Comparison of ENCODE assay signal across 9 cellular contexts in the genomic region with DNA sequence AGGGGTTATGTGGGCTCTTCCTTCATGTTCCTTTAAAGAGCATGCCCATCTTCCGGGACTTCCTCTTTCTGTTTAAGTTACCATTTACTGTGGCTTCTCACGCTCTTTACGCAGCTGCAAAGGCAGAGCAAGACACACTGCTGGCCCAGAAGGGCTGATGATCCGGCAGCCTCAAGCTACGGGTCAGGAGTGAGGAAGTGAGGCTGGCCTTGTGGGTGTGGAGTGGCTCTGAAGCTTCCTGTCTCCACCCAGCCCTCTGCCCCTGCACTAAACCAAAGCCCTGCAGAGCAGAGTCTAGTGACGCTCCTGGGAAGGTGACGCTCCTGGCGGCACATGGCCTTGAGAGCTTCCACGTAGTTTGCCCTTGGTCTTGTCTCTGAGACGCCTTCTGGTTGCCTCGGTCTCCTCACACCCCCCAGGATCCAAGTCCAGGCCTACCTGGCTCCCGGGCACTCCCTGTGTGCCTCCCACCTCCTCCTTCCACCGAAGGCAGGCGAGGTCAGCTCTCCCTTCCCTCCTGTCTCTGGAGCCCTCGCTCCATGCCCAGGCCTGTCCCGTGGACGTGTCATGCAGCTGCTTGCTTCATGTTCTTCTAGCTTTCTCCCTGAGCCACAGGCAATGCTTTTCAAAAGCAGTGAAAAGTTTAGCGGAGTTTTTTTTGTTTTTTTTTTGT. TPM values are rescaled to one million over a fixed set of nuclear protein-coding genes. Genes with fewer than 3 reads are reported as not detected.
A peak's percentile ranks its signal among the peaks of the same experiment; 100 is the strongest.
DNase-seq lines count a peak whose midpoint lies in the region; ATAC-seq and TF ChIP-seq lines count a peak whose summit lies in the region.
"Had no signal": no experiment of that assay in that cellular context is flagged by ENCODE, and none has a peak within 500 bp of the region (broad histone marks: within the 10 kb centered on the region; RNA-seq: fewer than 3 reads in every experiment).

No MANE protein-coding gene starts in this region.

- H3K36me3 Mint-ChIP-seq in CD14-positive monocyte, result peaks cover 0 to 3% of the 10 kb centered on the region in 2 donors

- H3K27me3 ChIP-seq in left ventricle myocardium inferior (ENCODE audit: low read depth), result no peaks in the 10 kb centered on the region

- peaks cover 19% of the 10 kb centered on the region for H3K4me1 ChIP-seq in left ventricle myocardium inferior

- H3K9me3 ChIP-seq in left ventricle myocardium inferior (replicated peaks), result no peaks in the 10 kb centered on the region

- peaks cover 35% of the 10 kb centered on the region for H3K4me1 Mint-ChIP-seq in CD14-positive monocyte

- peak; percentile 95 for ATAC-seq in GM21423 (IDR thresholded peaks at IDR 0.05; ENCODE audit: unreplicated experiment)

- peaks cover 0 to 4% (median 2%) of the 10 kb centered on the region in 3 donors for H3K27me3 Mint-ChIP-seq in CD14-positive monocyte (ENCODE audit: low read depth in 3 of 3)

- H3K9me3 Mint-ChIP-seq in CD14-positive monocyte, result peaks cover 0 to 9% (median 3%) of the 10 kb centered on the region in 7 donors

- TF ChIP-seq CTCF in CD14-positive monocyte (IDR thresholded peaks at IDR 0.05) (no peak), left ventricle myocardium inferior (IDR thresholded peaks at IDR 0.05; ENCODE audit: borderline replicate concordance) (no peak)

- DNase-seq in CD14-positive monocyte (ENCODE audit: low spot score), result peak; percentile 94
- peak; percentile 76 for DNase-seq in KG1 (lab: John Stamatoyannopoulos, UW)
- peak; percentile 62 for DNase-seq in activated T-cell treated with anti-CD3 and anti-CD28 coated beads for 48 hours (ENCODE audit: low read depth)
- DNase-seq in left ventricle myocardium inferior, result peak; percentile 63
- peak; percentile 51 to 59 for DNase-seq in stimulated activated CD4-positive, alpha-beta T cell treated with anti-CD3 and anti-CD28 coated beads, Interleukin-2, amount 100 ng/mL, for 48 hours
- no peak for DNase-seq in NCI-H1930 (lab: John Stamatoyannopoulos, UW)
- DNase-seq in HUDEP-2 (lab: John Stamatoyannopoulos, UW; ENCODE audit: unreplicated experiment in 76 of 76), result no peak

- intact Hi-C loops in CD14-positive monocyte (cut with micrococcal nuclease), result loop anchor here in 1 of 2 donors (5.0 kb wide), 1 partner anchor 36 kb away; no protein-coding TSS in a partner anchor
- intact Hi-C loops in left ventricle myocardium inferior (cut with micrococcal nuclease), result no loop called here

- H3K4me3 Mint-ChIP-seq in CD14-positive monocyte, result peak overlapping the region; percentile 32 to 55

- H3K4me3 ChIP-seq in left ventricle myocardium inferior, result no peak overlapping the region

- no peaks in the 10 kb centered on the region for H3K36me3 ChIP-seq in left ventricle myocardium inferior

- H3K27ac ChIP-seq in left ventricle myocardium inferior (replicated peaks), result peak overlapping the region; percentile 62
- H3K27ac ChIP-seq: C4-2B had no signal

- peak overlapping the region; percentile 98 to 99 (median 99) for H3K27ac Mint-ChIP-seq in CD14-positive monocyte

RNA-seq across cellular contexts. Expression of gene ARL4C, which starts 50.3 kb away (rescaled TPM):
- polyA plus RNA-seq in CD14-positive monocyte, result 1 to 10 TPM; 4.0 to 6.4 TPM
- total RNA-seq in left ventricle myocardium inferior, result 2.7 TPM

Comparison
In these comparisons a context has a peak if more than half of its experiments do, and no peak if none do; other contexts are left out.
1. DNase-seq: peak in CD14-positive monocyte (single experiment), KG1 (single experiment), activated T-cell treated with anti-CD3 and anti-CD28 coated beads for 48 hours (single experiment), left ventricle myocardium inferior (single experiment) and stimulated activated CD4-positive, alpha-beta T cell treated with anti-CD3 and anti-CD28 coated beads, Interleukin-2, amount 100 ng/mL, for 48 hours (2 of 2); none in NCI-H1930 (0 of 2) and HUDEP-2 (0 of 76).